ENCODE assay signal across 8 cellular contexts in genomic region chr12:119444462-119445044, GRCh38.
A peak's percentile ranks its signal among the peaks of the same experiment; 100 is the strongest.
DNase-seq lines count a peak whose midpoint lies in the region; ATAC-seq and TF ChIP-seq lines count a peak whose summit lies in the region.

No MANE protein-coding gene starts in this region.

- H3K9me3 Mint-ChIP-seq in activated T-helper 1 cell treated with anti-CD3 and anti-CD28 coated beads, Interleukin-12 subunit alpha, Interleukin-12 subunit beta, Interleukin-2, Interleukin-4 antibody, amounts not matched to agents 30 ng/mL and 10 ng/mL and 1 ng/mL, durations not matched to agents 14 hours and 24 hours and 36 hours: no peaks in the 10 kb centered on the region

- H3K4me3 Mint-ChIP-seq in activated T-helper 1 cell treated with anti-CD3 and anti-CD28 coated beads, Interleukin-12 subunit alpha, Interleukin-12 subunit beta, Interleukin-2, Interleukin-4 antibody, amounts not matched to agents 30 ng/mL and 10 ng/mL and 1 ng/mL, durations not matched to agents 14 hours and 24 hours and 36 hours: no peak overlapping the region

- no peak overlapping the region for H3K27ac Mint-ChIP-seq in activated T-helper 1 cell treated with anti-CD3 and anti-CD28 coated beads, Interleukin-12 subunit alpha, Interleukin-12 subunit beta, Interleukin-2, Interleukin-4 antibody, amounts not matched to agents 30 ng/mL and 10 ng/mL and 1 ng/mL, durations not matched to agents 14 hours and 24 hours and 36 hours

- ATAC-seq in HG03103 (IDR thresholded peaks at IDR 0.05; ENCODE audit: low read depth, unreplicated experiment): peak; percentile 77

- H3K4me3 ChIP-seq in cardiac muscle cell: no peak overlapping the region

- no peaks in the 10 kb centered on the region for H3K9me3 ChIP-seq in cardiac muscle cell (ENCODE audit: low read depth)

- no peaks in the 10 kb centered on the region for H3K4me1 Mint-ChIP-seq in activated T-helper 1 cell treated with anti-CD3 and anti-CD28 coated beads, Interleukin-12 subunit alpha, Interleukin-12 subunit beta, Interleukin-2, Interleukin-4 antibody, amounts not matched to agents 30 ng/mL and 10 ng/mL and 1 ng/mL, durations not matched to agents 14 hours and 24 hours and 36 hours (ENCODE audit: low read depth)

- no peaks in the 10 kb centered on the region for H3K36me3 ChIP-seq in cardiac muscle cell

- no peaks in the 10 kb centered on the region for H3K36me3 Mint-ChIP-seq in activated T-helper 1 cell treated with anti-CD3 and anti-CD28 coated beads, Interleukin-12 subunit alpha, Interleukin-12 subunit beta, Interleukin-2, Interleukin-4 antibody, amounts not matched to agents 30 ng/mL and 10 ng/mL and 1 ng/mL, durations not matched to agents 14 hours and 24 hours and 36 hours (ENCODE audit: low read depth)

- H3K27ac ChIP-seq in cardiac muscle cell: no peak overlapping the region

- intact Hi-C loops in activated T-helper 1 cell treated with anti-CD3 and anti-CD28 coated beads, Interleukin-12 subunit alpha, Interleukin-12 subunit beta, Interleukin-2, Interleukin-4 antibody, amounts not matched to agents 30 ng/mL and 10 ng/mL and 1 ng/mL, durations not matched to agents 14 hours and 24 hours and 36 hours (cut with micrococcal nuclease): loop anchor here (1.0 to 10.0 kb wide), 3 partner anchors 101 to 460 kb away; no protein-coding TSS in a partner anchor

- H3K4me1 ChIP-seq in cardiac muscle cell (ENCODE audit: low read depth): no peaks in the 10 kb centered on the region

- no peaks in the 10 kb centered on the region for H3K27me3 ChIP-seq in cardiac muscle cell

- peaks cover 3% of the 10 kb centered on the region for H3K27me3 Mint-ChIP-seq in activated T-helper 1 cell treated with anti-CD3 and anti-CD28 coated beads, Interleukin-12 subunit alpha, Interleukin-12 subunit beta, Interleukin-2, Interleukin-4 antibody, amounts not matched to agents 30 ng/mL and 10 ng/mL and 1 ng/mL, durations not matched to agents 14 hours and 24 hours and 36 hours (ENCODE audit: insufficient read depth)

- TF ChIP-seq CTCF in cardiac muscle cell (IDR thresholded peaks at IDR 0.05; ENCODE audit: low read depth, low read length): peak; percentile 62

- peak; percentile 15 for DNase-seq in NCI-H1436 (lab: John Stamatoyannopoulos, UW)
- DNase-seq in NCI-H1436 treated with DMSO at 0.1 percent for 48 hours (lab: John Stamatoyannopoulos, UW): no peak
- peak; percentile 53 to 66 for DNase-seq in NCI-H526 (lab: John Stamatoyannopoulos, UW)
- DNase-seq in activated T-helper 1 cell treated with anti-CD3 and anti-CD28 coated beads, Interleukin-12 subunit alpha, Interleukin-12 subunit beta, Interleukin-2, Interleukin-4 antibody, amounts not matched to agents 30 ng/mL and 10 ng/mL and 1 ng/mL, durations not matched to agents 14 hours and 24 hours and 36 hours (ENCODE audit: low spot score): peak; percentile 23
- DNase-seq in cardiac muscle cell (ENCODE audit: low read depth in 1 of 2, low spot score in 1 of 2): peak; percentile 42 to 77
- peak; percentile 62 for DNase-seq in retina
- no peak for DNase-seq in amniotic stem cell (lab: John Stamatoyannopoulos, UW)

Comparison
In these comparisons a context has a peak if more than half of its experiments do, and no peak if none do; other contexts are left out.
1. DNase-seq: peak in NCI-H1436 (single experiment), NCI-H526 (2 of 2), activated T-helper 1 cell treated with anti-CD3 and anti-CD28 coated beads, Interleukin-12 subunit alpha, Interleukin-12 subunit beta, Interleukin-2, Interleukin-4 antibody, amounts not matched to agents 30 ng/mL and 10 ng/mL and 1 ng/mL, durations not matched to agents 14 hours and 24 hours and 36 hours (single experiment), cardiac muscle cell (2 of 2) and retina (single experiment); none in NCI-H1436 treated with DMSO at 0.1 percent for 48 hours (single experiment) and amniotic stem cell (single experiment).